Comparison of ENCODE assay signal across 18 cellular contexts in the genomic region with DNA sequence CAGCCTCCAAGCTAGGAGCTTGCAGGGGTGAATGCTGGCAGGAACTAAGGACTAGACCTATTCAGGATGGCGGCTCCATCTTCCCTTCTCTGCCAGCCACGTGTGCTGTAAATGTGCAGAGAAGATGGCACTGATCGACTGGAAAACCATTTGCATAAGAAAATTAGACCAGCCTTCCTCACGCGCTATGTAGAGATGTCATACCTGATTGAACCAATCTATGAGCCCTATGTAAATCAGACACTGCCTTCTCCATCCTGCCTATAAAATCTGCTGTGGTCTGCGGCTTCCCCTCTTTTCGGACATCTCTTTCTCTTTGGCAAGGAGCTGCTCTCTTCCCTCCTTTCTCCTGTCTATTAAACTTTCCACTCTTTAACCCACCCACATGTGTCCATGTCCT.
DNase-seq lines count a peak whose midpoint lies in the region; ATAC-seq and TF ChIP-seq lines count a peak whose summit lies in the region.
"Had no signal": no experiment of that assay in that cellular context is flagged by ENCODE, and none has a peak within 500 bp of the region (broad histone marks: within the 10 kb centered on the region; RNA-seq: fewer than 3 reads in every experiment).

No MANE protein-coding gene starts in this region.

- peaks cover 37% of the 10 kb centered on the region for H3K9me3 Mint-ChIP-seq in nephron
- H3K9me3 Mint-ChIP-seq in activated T-helper 2 cell treated with anti-CD3 and anti-CD28 coated beads, Interferon-gamma antibody, Interleukin-2, Interleukin-4, amounts not matched to agents 10 μg/mL and 5 μg/mL and 100 μg/mL, durations not matched to agents 14 hours and 24 hours and 36 hours: no peaks in the 10 kb centered on the region

- no peaks in the 10 kb centered on the region for H3K27me3 Mint-ChIP-seq in nephron (ENCODE audit: low read depth)
- H3K27me3 Mint-ChIP-seq in activated T-helper 2 cell treated with anti-CD3 and anti-CD28 coated beads, Interferon-gamma antibody, Interleukin-2, Interleukin-4, amounts not matched to agents 10 μg/mL and 5 μg/mL and 100 μg/mL, durations not matched to agents 14 hours and 24 hours and 36 hours (ENCODE audit: low read depth): no peaks in the 10 kb centered on the region
- H3K27me3 Mint-ChIP-seq: CD4-positive, alpha-beta memory T cell had no signal

- DNase-seq in NCI-H82 (lab: John Stamatoyannopoulos, UW) (peak; percentile 21), NCI-H82 treated with DMSO at 0.1 percent for 48 hours (lab: John Stamatoyannopoulos, UW; ENCODE audit: unreplicated experiment) (no peak), RPMI7951 (ENCODE audit: low read depth) (peak; percentile 40), adipocyte (ENCODE audit: low read depth) (no peak), omental fat pad (ENCODE audit: low spot score) (no peak), Peyer's patch (no peak)
- DNase-seq in activated T-helper 2 cell treated with anti-CD3 and anti-CD28 coated beads, Interferon-gamma antibody, Interleukin-2, Interleukin-4, amounts not matched to agents 10 μg/mL and 5 μg/mL and 100 μg/mL, durations not matched to agents 14 hours and 24 hours and 36 hours (ENCODE audit: low spot score): no peak
- DNase-seq: CD4-positive, alpha-beta memory T cell; DMS153; DMS79; GDM1; H9 had no signal

- H3K27me3 ChIP-seq in adipocyte (replicated peaks; ENCODE audit: control insufficient read depth, insufficient read depth, low read length) (no peaks in the 10 kb centered on the region), Peyer's patch (no peaks in the 10 kb centered on the region)
- H3K27me3 ChIP-seq: BLaER1 had no signal

- H3K4me3 ChIP-seq in adipocyte (ENCODE audit: low read length) (no peak overlapping the region), Peyer's patch (no peak overlapping the region)
- H3K4me3 ChIP-seq: A549, BLaER1 had no signal

- peak overlapping the region; percentile 1 to 82 (median 14) for H3K27ac Mint-ChIP-seq in nephron
- no peak overlapping the region for H3K27ac Mint-ChIP-seq in activated T-helper 2 cell treated with anti-CD3 and anti-CD28 coated beads, Interferon-gamma antibody, Interleukin-2, Interleukin-4, amounts not matched to agents 10 μg/mL and 5 μg/mL and 100 μg/mL, durations not matched to agents 14 hours and 24 hours and 36 hours
- H3K27ac Mint-ChIP-seq: CD14-positive monocyte; CD4-positive, alpha-beta memory T cell; H9 had no signal

- H3K36me3 ChIP-seq in adipocyte (ENCODE audit: control insufficient read depth, insufficient read depth, low read length, severe bottlenecking) (no peaks in the 10 kb centered on the region), Peyer's patch (no peaks in the 10 kb centered on the region)
- H3K36me3 ChIP-seq: BLaER1 had no signal

- H3K4me1 ChIP-seq in adipocyte (ENCODE audit: control insufficient read depth, insufficient read depth, low read length) (peaks cover 28% of the 10 kb centered on the region), Peyer's patch (no peaks in the 10 kb centered on the region)
- H3K4me1 ChIP-seq: BLaER1 had no signal

- no peak for TF ChIP-seq CTCF in nephron (IDR thresholded peaks at IDR 0.05; ENCODE audit: unreplicated experiment in 3 of 3)
- TF ChIP-seq CTCF in omental fat pad (IDR thresholded peaks at IDR 0.05): no peak
- TF ChIP-seq CTCF in Peyer's patch (IDR thresholded peaks at IDR 0.05): no peak

- no peak overlapping the region for H3K4me3 Mint-ChIP-seq in nephron
- H3K4me3 Mint-ChIP-seq in activated T-helper 2 cell treated with anti-CD3 and anti-CD28 coated beads, Interferon-gamma antibody, Interleukin-2, Interleukin-4, amounts not matched to agents 10 μg/mL and 5 μg/mL and 100 μg/mL, durations not matched to agents 14 hours and 24 hours and 36 hours (ENCODE audit: low read depth): no peak overlapping the region
- H3K4me3 Mint-ChIP-seq: CD14-positive monocyte; CD4-positive, alpha-beta memory T cell; H9 had no signal

- H3K27ac ChIP-seq in Peyer's patch: no peak overlapping the region
- H3K27ac ChIP-seq: 22Rv1, BLaER1 had no signal

- peaks cover 19% of the 10 kb centered on the region for H3K9me3 ChIP-seq in adipocyte (ENCODE audit: control insufficient read depth, low read length)
- H3K9me3 ChIP-seq in Peyer's patch: peaks cover 0 to 6% (median 1%) of the 10 kb centered on the region in 4 donors

- H3K9ac ChIP-seq in adipocyte (ENCODE audit: low read length): peak overlapping the region; percentile 66
- H3K9ac ChIP-seq: BLaER1 had no signal

- H3K36me3 Mint-ChIP-seq in nephron (ENCODE audit: low read depth): peaks cover 8% of the 10 kb centered on the region
- H3K36me3 Mint-ChIP-seq in activated T-helper 2 cell treated with anti-CD3 and anti-CD28 coated beads, Interferon-gamma antibody, Interleukin-2, Interleukin-4, amounts not matched to agents 10 μg/mL and 5 μg/mL and 100 μg/mL, durations not matched to agents 14 hours and 24 hours and 36 hours (ENCODE audit: low read depth): no peaks in the 10 kb centered on the region
- H3K36me3 Mint-ChIP-seq: CD14-positive monocyte; CD4-positive, alpha-beta memory T cell had no signal

- no peak for TF ChIP-seq POLR2A in Peyer's patch (IDR thresholded peaks at IDR 0.05)

- ATAC-seq in omental fat pad (ENCODE audit: low FRiP score): no peak
- ATAC-seq: A549, HepG2 had no signal

- intact Hi-C loops in activated T-helper 2 cell treated with anti-CD3 and anti-CD28 coated beads, Interferon-gamma antibody, Interleukin-2, Interleukin-4, amounts not matched to agents 10 μg/mL and 5 μg/mL and 100 μg/mL, durations not matched to agents 14 hours and 24 hours and 36 hours (cut with micrococcal nuclease): no loop called here

- peaks cover 25% of the 10 kb centered on the region for H3K4me1 Mint-ChIP-seq in nephron
- H3K4me1 Mint-ChIP-seq in activated T-helper 2 cell treated with anti-CD3 and anti-CD28 coated beads, Interferon-gamma antibody, Interleukin-2, Interleukin-4, amounts not matched to agents 10 μg/mL and 5 μg/mL and 100 μg/mL, durations not matched to agents 14 hours and 24 hours and 36 hours (ENCODE audit: low read depth): no peaks in the 10 kb centered on the region
- H3K4me1 Mint-ChIP-seq: CD14-positive monocyte; CD4-positive, alpha-beta memory T cell; H9 had no signal

Comparison
In these comparisons a context has a peak if more than half of its experiments do, and no peak if none do; other contexts are left out.
1. DNase-seq: peak in NCI-H82 (single experiment) and RPMI7951 (single experiment); none in NCI-H82 treated with DMSO at 0.1 percent for 48 hours (single experiment), adipocyte (single experiment), activated T-helper 2 cell treated with anti-CD3 and anti-CD28 coated beads, Interferon-gamma antibody, Interleukin-2, Interleukin-4, amounts not matched to agents 10 μg/mL and 5 μg/mL and 100 μg/mL, durations not matched to agents 14 hours and 24 hours and 36 hours (single experiment), omental fat pad (single experiment) and Peyer's patch (0 of 3).